ENCODE assay signal across 8 cellular contexts in genomic region chr17:2400474-2400866, GRCh38. TPM values are rescaled to one million over a fixed set of nuclear protein-coding genes. Genes with fewer than 3 reads are reported as not detected.
DNase-seq lines count a peak whose midpoint lies in the region; ATAC-seq and TF ChIP-seq lines count a peak whose summit lies in the region.

No MANE protein-coding gene starts in this region.

- peaks cover 10% of the 10 kb centered on the region for H3K79me1 ChIP-seq in mesendoderm (ENCODE audit: low read length)

- no peak overlapping the region for H2BK120ac ChIP-seq in mesendoderm (ENCODE audit: low read depth, low read length)

- H4K8ac ChIP-seq in mesendoderm (ENCODE audit: low read depth, low read length) = no peak overlapping the region

- H3K23ac ChIP-seq in mesendoderm (ENCODE audit: low read length) = peak overlapping the region; percentile 89

- H3F3A ChIP-seq in MM.1S (ENCODE audit: insufficient read depth, low read length) = peaks cover 13% of the 10 kb centered on the region; the same call in 1 of the 2 replicates

- H4K5ac ChIP-seq in mesendoderm (ENCODE audit: low read length) = no peak overlapping the region

- H3K36me3 Mint-ChIP-seq in dendritic cell treated with granulocyte-macrophage colony-stimulating factor and Interleukin-4, amounts not matched to agents 40 ng/mL and 50 ng/mL, for 4 days (ENCODE audit: low read depth) = peaks cover 33% of the 10 kb centered on the region

- peak overlapping the region; percentile 99 for H3K4me3 Mint-ChIP-seq in dendritic cell treated with granulocyte-macrophage colony-stimulating factor and Interleukin-4, amounts not matched to agents 40 ng/mL and 50 ng/mL, for 4 days

- H3K18ac ChIP-seq in mesendoderm (ENCODE audit: low read length) = no peak overlapping the region

- intact Hi-C loops in dendritic cell treated with granulocyte-macrophage colony-stimulating factor and Interleukin-4, amounts not matched to agents 40 ng/mL and 50 ng/mL, for 4 days (cut with micrococcal nuclease) = no loop called here

- H3K9me2 ChIP-seq in MM.1S (replicated peaks; ENCODE audit: insufficient read depth, low read length) = no peaks in the 10 kb centered on the region

- H3K9me3 ChIP-seq in MM.1S (replicated peaks; ENCODE audit: insufficient read depth, low read length) = no peaks in the 10 kb centered on the region

- H3K79me2 ChIP-seq in MM.1S (ENCODE audit: low read length) (peaks cover 43% of the 10 kb centered on the region), mesendoderm (ENCODE audit: control insufficient read depth, insufficient read depth, low read length) (peaks cover 12% of the 10 kb centered on the region)

- peaks cover 5% of the 10 kb centered on the region; the same call in 1 of the 2 replicates for H3K4me1 ChIP-seq in MM.1S (ENCODE audit: low read length)
- peaks cover 5% of the 10 kb centered on the region for H3K4me1 ChIP-seq in mesendoderm (ENCODE audit: control insufficient read depth, low read depth, low read length)

- TF ChIP-seq CTCF in MM.1S (IDR thresholded peaks at IDR 0.05; ENCODE audit: low read length) = no peak

- H3K4me2 ChIP-seq in MM.1S (ENCODE audit: low read depth, low read length) = peak overlapping the region; percentile 94
- H3K4me2 ChIP-seq in mesendoderm (ENCODE audit: low read length) = peak overlapping the region; percentile 99

- H3K56ac ChIP-seq in mesendoderm (ENCODE audit: low read length) = peak overlapping the region; percentile 93

- H3K4ac ChIP-seq in mesendoderm (ENCODE audit: low read depth, low read length) = no peak overlapping the region

- H2AK5ac ChIP-seq in mesendoderm (ENCODE audit: low read length) = no peak overlapping the region

- no peaks in the 10 kb centered on the region for H3K27me3 ChIP-seq in MM.1S (replicated peaks; ENCODE audit: insufficient read depth, low read length)
- no peaks in the 10 kb centered on the region for H3K27me3 ChIP-seq in mesendoderm (ENCODE audit: insufficient read depth, low read length, poor library complexity)

- no peaks in the 10 kb centered on the region for H3K27me3 Mint-ChIP-seq in dendritic cell treated with granulocyte-macrophage colony-stimulating factor and Interleukin-4, amounts not matched to agents 40 ng/mL and 50 ng/mL, for 4 days

- no peak overlapping the region for H2BK5ac ChIP-seq in mesendoderm (ENCODE audit: low read length)

- no CpG with 5 or more reads among the region's 43 CpGs for WGBS in mesendoderm (ENCODE audit: extremely low coverage, insufficient coverage, low lambda C conversion rate)

- H3K27ac Mint-ChIP-seq in dendritic cell treated with granulocyte-macrophage colony-stimulating factor and Interleukin-4, amounts not matched to agents 40 ng/mL and 50 ng/mL, for 4 days = peak overlapping the region; percentile 95

- H3K9ac ChIP-seq in MM.1S (ENCODE audit: low read length) = peak overlapping the region; percentile 98
- H3K9ac ChIP-seq in mesendoderm (ENCODE audit: low read length) = peak overlapping the region; percentile 86

- H2AFZ ChIP-seq in MM.1S (ENCODE audit: low read length) = peak overlapping the region; percentile 26; the same call in 1 of the 2 replicates

- peak overlapping the region; percentile 98 for H3K4me3 ChIP-seq in MM.1S (ENCODE audit: low read length)
- peak overlapping the region; percentile 66 for H3K4me3 ChIP-seq in mesendoderm (ENCODE audit: low read length)

- H3K36me3 ChIP-seq in MM.1S (replicated peaks; ENCODE audit: insufficient read depth, low read length) (no peaks in the 10 kb centered on the region), mesendoderm (ENCODE audit: control insufficient read depth, insufficient read depth, low read length) (no peaks in the 10 kb centered on the region)

- H2BK15ac ChIP-seq in mesendoderm (replicated peaks; ENCODE audit: low read depth) = no peak overlapping the region

- peaks cover 73% of the 10 kb centered on the region for H3K4me1 Mint-ChIP-seq in dendritic cell treated with granulocyte-macrophage colony-stimulating factor and Interleukin-4, amounts not matched to agents 40 ng/mL and 50 ng/mL, for 4 days (ENCODE audit: low read depth)

- no peaks in the 10 kb centered on the region for H3K9me3 Mint-ChIP-seq in dendritic cell treated with granulocyte-macrophage colony-stimulating factor and Interleukin-4, amounts not matched to agents 40 ng/mL and 50 ng/mL, for 4 days

- DNase-seq in EL (peak; percentile 60), MM.1S (peak; percentile 68), mesendoderm (peak; percentile 86), NCI-H128 (lab: John Stamatoyannopoulos, UW; ENCODE audit: unreplicated experiment) (no peak)
- peak; percentile 80 for DNase-seq in activated CD4-positive, alpha-beta T cell treated with anti-CD3 and anti-CD28 coated beads for 48 hours
- DNase-seq in stimulated activated naive CD4-positive, alpha-beta T cell (lab: John Stamatoyannopoulos, UW) = peak; percentile 27 to 74 (median 52)

- ATAC-seq in GM21515 (IDR thresholded peaks at IDR 0.05; ENCODE audit: unreplicated experiment) = no peak

- no peaks in the 10 kb centered on the region for H4K20me1 ChIP-seq in MM.1S (ENCODE audit: insufficient read depth, low read length)

- H3K27ac ChIP-seq in MM.1S (ENCODE audit: low read length) (peak overlapping the region; percentile 100), mesendoderm (ENCODE audit: low read depth, low read length) (peak overlapping the region; percentile 64)

RNA-seq across cellular contexts. Expression of gene MNT, which starts 0.4 kb away (rescaled TPM):
- polyA plus RNA-seq in mesendoderm (2013, experiment 1 of 2) = 10.1 TPM
- polyA plus RNA-seq in mesendoderm (2013, experiment 2 of 2) = 10.7 TPM
